In the genomic region with DNA sequence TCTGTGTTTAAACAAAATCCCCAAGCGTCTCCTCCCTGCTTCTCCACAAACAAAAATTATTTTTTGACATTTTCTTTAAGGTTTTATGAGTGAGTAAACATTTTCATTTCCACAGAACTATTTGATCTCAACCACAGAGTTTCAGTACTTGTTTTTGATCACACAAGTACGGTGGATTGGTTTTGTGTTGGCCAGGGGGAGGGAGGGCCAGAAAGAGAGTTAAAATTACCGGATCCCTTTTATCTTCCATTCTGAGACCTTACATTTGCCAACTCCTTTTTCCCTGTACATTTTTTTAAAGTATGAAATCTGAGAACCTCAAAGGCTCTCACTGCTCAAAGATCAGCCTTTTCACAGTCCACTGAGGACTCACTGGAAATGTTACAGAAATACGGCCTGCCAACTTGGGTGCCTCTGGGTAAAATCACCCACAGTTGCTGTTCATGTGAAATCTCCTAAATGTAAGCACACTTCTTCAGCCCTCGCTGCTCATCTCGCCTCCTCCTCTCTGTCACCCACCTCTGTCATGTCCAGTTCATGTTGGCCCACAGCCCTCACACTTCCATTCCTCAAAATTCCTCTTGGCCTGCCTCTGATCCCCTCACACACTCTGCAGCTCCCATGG, we compare ENCODE assay signal across 1 cellular context.
TF ChIP-seq lines count a peak whose summit lies in the region.

No MANE protein-coding gene starts in this region.

TF ChIP-seq in SK-N-SH, 30 proteins besides CTCF, POLR2A, EP300 and RAD21 (continued from another document):
- TF ChIP-seq EZH2phosphoT487 (IDR thresholded peaks at IDR 0.05; ENCODE audit: borderline replicate concordance, low read depth) (no peak), FOSL2 (IDR thresholded peaks at IDR 0.05; ENCODE audit: borderline replicate concordance, low read depth) (no peak), YY1 (IDR thresholded peaks at IDR 0.05; ENCODE audit: low read depth) (no peak), RXRA (IDR thresholded peaks at IDR 0.05; ENCODE audit: borderline replicate concordance, low read depth) (no peak), JUND (IDR thresholded peaks at IDR 0.05) (no peak), RCOR1 (IDR thresholded peaks at IDR 0.05; ENCODE audit: low read length) (no peak)
- TF ChIP-seq, protein P1, sequence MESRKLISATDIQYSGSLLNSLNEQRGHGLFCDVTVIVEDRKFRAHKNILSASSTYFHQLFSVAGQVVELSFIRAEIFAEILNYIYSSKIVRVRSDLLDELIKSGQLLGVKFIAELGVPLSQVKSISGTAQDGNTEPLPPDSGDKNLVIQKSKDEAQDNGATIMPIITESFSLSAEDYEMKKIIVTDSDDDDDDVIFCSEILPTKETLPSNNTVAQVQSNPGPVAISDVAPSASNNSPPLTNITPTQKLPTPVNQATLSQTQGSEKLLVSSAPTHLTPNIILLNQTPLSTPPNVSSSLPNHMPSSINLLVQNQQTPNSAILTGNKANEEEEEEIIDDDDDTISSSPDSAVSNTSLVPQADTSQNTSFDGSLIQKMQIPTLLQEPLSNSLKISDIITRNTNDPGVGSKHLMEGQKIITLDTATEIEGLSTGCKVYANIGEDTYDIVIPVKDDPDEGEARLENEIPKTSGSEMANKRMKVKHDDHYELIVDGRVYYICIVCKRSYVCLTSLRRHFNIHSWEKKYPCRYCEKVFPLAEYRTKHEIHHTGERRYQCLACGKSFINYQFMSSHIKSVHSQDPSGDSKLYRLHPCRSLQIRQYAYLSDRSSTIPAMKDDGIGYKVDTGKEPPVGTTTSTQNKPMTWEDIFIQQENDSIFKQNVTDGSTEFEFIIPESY (IDR thresholded peaks at IDR 0.05; ENCODE audit: borderline replicate concordance, low read depth), result no peak
- TF ChIP-seq, protein P2, sequence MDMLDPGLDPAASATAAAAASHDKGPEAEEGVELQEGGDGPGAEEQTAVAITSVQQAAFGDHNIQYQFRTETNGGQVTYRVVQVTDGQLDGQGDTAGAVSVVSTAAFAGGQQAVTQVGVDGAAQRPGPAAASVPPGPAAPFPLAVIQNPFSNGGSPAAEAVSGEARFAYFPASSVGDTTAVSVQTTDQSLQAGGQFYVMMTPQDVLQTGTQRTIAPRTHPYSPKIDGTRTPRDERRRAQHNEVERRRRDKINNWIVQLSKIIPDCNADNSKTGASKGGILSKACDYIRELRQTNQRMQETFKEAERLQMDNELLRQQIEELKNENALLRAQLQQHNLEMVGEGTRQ (IDR thresholded peaks at IDR 0.05; ENCODE audit: borderline replicate concordance, low read depth, low read length), result no peak
- TF ChIP-seq, protein P3, sequence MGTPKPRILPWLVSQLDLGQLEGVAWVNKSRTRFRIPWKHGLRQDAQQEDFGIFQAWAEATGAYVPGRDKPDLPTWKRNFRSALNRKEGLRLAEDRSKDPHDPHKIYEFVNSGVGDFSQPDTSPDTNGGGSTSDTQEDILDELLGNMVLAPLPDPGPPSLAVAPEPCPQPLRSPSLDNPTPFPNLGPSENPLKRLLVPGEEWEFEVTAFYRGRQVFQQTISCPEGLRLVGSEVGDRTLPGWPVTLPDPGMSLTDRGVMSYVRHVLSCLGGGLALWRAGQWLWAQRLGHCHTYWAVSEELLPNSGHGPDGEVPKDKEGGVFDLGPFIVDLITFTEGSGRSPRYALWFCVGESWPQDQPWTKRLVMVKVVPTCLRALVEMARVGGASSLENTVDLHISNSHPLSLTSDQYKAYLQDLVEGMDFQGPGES (IDR thresholded peaks at IDR 0.05; ENCODE audit: low read depth, low read length), result no peak
- TF ChIP-seq, protein P4, sequence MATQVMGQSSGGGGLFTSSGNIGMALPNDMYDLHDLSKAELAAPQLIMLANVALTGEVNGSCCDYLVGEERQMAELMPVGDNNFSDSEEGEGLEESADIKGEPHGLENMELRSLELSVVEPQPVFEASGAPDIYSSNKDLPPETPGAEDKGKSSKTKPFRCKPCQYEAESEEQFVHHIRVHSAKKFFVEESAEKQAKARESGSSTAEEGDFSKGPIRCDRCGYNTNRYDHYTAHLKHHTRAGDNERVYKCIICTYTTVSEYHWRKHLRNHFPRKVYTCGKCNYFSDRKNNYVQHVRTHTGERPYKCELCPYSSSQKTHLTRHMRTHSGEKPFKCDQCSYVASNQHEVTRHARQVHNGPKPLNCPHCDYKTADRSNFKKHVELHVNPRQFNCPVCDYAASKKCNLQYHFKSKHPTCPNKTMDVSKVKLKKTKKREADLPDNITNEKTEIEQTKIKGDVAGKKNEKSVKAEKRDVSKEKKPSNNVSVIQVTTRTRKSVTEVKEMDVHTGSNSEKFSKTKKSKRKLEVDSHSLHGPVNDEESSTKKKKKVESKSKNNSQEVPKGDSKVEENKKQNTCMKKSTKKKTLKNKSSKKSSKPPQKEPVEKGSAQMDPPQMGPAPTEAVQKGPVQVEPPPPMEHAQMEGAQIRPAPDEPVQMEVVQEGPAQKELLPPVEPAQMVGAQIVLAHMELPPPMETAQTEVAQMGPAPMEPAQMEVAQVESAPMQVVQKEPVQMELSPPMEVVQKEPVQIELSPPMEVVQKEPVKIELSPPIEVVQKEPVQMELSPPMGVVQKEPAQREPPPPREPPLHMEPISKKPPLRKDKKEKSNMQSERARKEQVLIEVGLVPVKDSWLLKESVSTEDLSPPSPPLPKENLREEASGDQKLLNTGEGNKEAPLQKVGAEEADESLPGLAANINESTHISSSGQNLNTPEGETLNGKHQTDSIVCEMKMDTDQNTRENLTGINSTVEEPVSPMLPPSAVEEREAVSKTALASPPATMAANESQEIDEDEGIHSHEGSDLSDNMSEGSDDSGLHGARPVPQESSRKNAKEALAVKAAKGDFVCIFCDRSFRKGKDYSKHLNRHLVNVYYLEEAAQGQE (IDR thresholded peaks at IDR 0.05; ENCODE audit: low read depth, low read length), result no peak
